10 cellular contexts compared by ENCODE assay signal in the genomic region with DNA sequence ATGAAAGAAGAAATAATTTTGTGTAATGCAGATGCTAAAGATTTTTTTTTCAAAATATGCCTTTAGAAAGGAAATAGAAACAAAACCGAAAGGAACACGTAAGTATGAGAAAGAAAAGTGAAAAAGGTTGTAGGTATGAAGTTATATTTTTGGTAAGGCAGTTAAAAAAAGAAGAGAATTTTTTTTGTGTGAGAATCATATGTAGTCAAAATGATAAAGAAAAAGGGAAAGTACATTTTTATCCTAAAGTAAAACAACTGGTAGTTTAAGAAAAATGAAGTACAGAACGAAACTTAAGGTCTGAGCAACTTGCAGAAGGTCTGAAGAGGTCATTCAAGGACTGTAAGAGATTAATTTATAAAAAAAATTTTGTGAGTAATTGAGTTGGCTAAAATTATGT.
A peak's percentile ranks its signal among the peaks of the same experiment; 100 is the strongest.
DNase-seq lines count a peak whose midpoint lies in the region; ATAC-seq and TF ChIP-seq lines count a peak whose summit lies in the region.
"Had no signal": no experiment of that assay in that cellular context is flagged by ENCODE, and none has a peak within 500 bp of the region (broad histone marks: within the 10 kb centered on the region; RNA-seq: fewer than 3 reads in every experiment).

No MANE protein-coding gene starts in this region.

- H3K27ac ChIP-seq in brain microvascular endothelial cell, result no peak overlapping the region

- DNase-seq in GM13977 (ENCODE audit: low spot score) (peak; percentile 38), BE2C (no peak), omental fat pad (ENCODE audit: low spot score) (no peak), brain microvascular endothelial cell (no peak)
- no peak for DNase-seq in activated effector memory CD4-positive, alpha-beta T cell treated with Interleukin-2 at 50 U/mL for 16 hours
- DNase-seq: NCI-H1930 had no signal

- H3K36me3 ChIP-seq in BE2C (no peaks in the 10 kb centered on the region), brain microvascular endothelial cell (replicated peaks) (no peaks in the 10 kb centered on the region)

- H3K4me1 ChIP-seq in BE2C, result no peaks in the 10 kb centered on the region

- H3K9me3 ChIP-seq in BE2C, result no peaks in the 10 kb centered on the region

- ATAC-seq in GM19438 (IDR thresholded peaks at IDR 0.05; ENCODE audit: low read depth, unreplicated experiment) (peak; percentile 79), HG02678 (IDR thresholded peaks at IDR 0.05; ENCODE audit: unreplicated experiment) (peak; percentile 92), HG03280 (IDR thresholded peaks at IDR 0.05; ENCODE audit: unreplicated experiment) (peak; percentile 81), omental fat pad (ENCODE audit: low FRiP score) (no peak)
- ATAC-seq: left lobe of liver had no signal

- in situ Hi-C loops in GM13977 (cut with MboI; ENCODE audit: low pct_unique_long_range_greater_than_20kb, low sequenced_read_pairs, unreplicated experiment) (no loop called here), brain microvascular endothelial cell (cut with HindIII; ENCODE audit: low pct_ligation_motif_present, low sequenced_read_pairs) (no loop called here)

- H3K27me3 ChIP-seq in BE2C, result no peaks in the 10 kb centered on the region
- no peaks in the 10 kb centered on the region for H3K27me3 ChIP-seq in brain microvascular endothelial cell (replicated peaks)

- no peak overlapping the region for H3K4me3 ChIP-seq in BE2C (ENCODE audit: low read depth, low read length)
- H3K4me3 ChIP-seq in brain microvascular endothelial cell (ENCODE audit: low read depth, low read length), result no peak overlapping the region

- TF ChIP-seq CTCF in GM13977 (IDR thresholded peaks at IDR 0.05; ENCODE audit: extremely low read depth, insufficient read depth, missing control alignments) (peak; percentile 15), BE2C (IDR thresholded peaks at IDR 0.05; ENCODE audit: low read depth, low read length) (no peak), omental fat pad (IDR thresholded peaks at IDR 0.05) (no peak), brain microvascular endothelial cell (IDR thresholded peaks at IDR 0.05; ENCODE audit: low read depth, low read length, missing control alignments) (no peak)
